ENCODE assay signal across 12 cellular contexts in genomic region chr3:168517514-168518071, GRCh38.
DNase-seq lines count a peak whose midpoint lies in the region; ATAC-seq and FAIRE-seq lines count a peak whose summit lies in the region.
"Had no signal": no experiment of that assay in that cellular context is flagged by ENCODE, and none has a peak within 500 bp of the region (broad histone marks: within the 10 kb centered on the region; RNA-seq: fewer than 3 reads in every experiment).

No MANE protein-coding gene starts in this region.

- FAIRE-seq in RCC 7860 (lab: Jason Lieb, UNC), result no peak
- FAIRE-seq: GM12891 had no signal

- DNase-seq in Daoy (ENCODE audit: low read depth) (peak; percentile 34), NCI-H1417 (lab: John Stamatoyannopoulos, UW) (peak in 2 of 3 experiments; percentile 81 to 96), iPS-NIHi7 (ENCODE audit: extremely low spot score) (peak; percentile 14), SIG-M5 (lab: John Stamatoyannopoulos, UW) (no peak), RCC 7860 (ENCODE audit: low spot score) (no peak), NCI-H82 (lab: John Stamatoyannopoulos, UW) (no peak)
- DNase-seq: activated CD4-positive, alpha-beta T cell treated with anti-CD3 and anti-CD28 coated beads, Interleukin-2, amount 10 ng/mL, durations not matched to agents 24 days and 14 days; activated naive CD8-positive, alpha-beta T cell treated with anti-CD3 and anti-CD28 coated beads, Interleukin-2, amount 10 ng/mL, durations not matched to agents 7 days and 5 days; NCI-H2171 had no signal

- ATAC-seq in GM21423 (IDR thresholded peaks at IDR 0.05; ENCODE audit: unreplicated experiment) (peak; percentile 36), HG03280 (IDR thresholded peaks at IDR 0.05; ENCODE audit: unreplicated experiment) (no peak)

Comparison
In these comparisons a context has a peak if more than half of its experiments do, and no peak if none do; other contexts are left out.
1. DNase-seq: peak in Daoy (single experiment), NCI-H1417 (2 of 3) and iPS-NIHi7 (single experiment); none in SIG-M5 (single experiment), RCC 7860 (single experiment) and NCI-H82 (single experiment).